ENCODE assay signal across 12 cellular contexts in the genomic region with DNA sequence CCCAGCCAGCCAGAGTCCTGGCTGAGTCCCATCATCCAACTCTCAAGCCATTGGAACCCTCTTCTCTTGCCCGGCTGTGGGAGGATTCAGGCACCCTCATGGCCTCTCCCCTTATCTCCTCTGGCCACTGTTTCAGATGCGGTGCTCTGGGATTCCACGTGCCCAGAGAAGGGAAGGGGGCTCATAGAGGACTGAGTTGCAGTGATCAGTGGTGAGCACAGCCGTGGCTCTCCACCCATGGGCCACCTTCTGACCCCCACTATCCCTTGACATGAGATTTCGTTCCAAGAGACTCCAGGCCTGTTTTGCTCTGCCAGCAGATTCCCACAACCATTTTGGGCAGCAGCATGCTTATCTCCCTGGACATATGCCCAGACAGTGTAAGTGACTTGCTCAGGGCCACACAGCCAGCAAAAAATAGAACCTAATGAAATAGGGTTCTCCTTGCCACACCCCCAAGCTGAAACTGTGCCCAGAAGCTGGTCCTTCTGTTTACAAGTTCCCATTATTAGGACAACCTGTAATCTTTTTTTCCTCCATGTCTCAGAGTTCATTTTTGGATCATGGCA. TPM values are rescaled to one million over a fixed set of nuclear protein-coding genes. Genes with fewer than 3 reads are reported as not detected.
DNase-seq lines count a peak whose midpoint lies in the region; ATAC-seq and TF ChIP-seq lines count a peak whose summit lies in the region.
"Had no signal": no experiment of that assay in that cellular context is flagged by ENCODE, and none has a peak within 500 bp of the region (broad histone marks: within the 10 kb centered on the region; RNA-seq: fewer than 3 reads in every experiment).

No MANE protein-coding gene starts in this region.

- no peak for DNase-seq in AG04450 (ENCODE audit: low read depth, low spot score)
- DNase-seq in amniotic epithelial cell (ENCODE audit: low read depth): peak; percentile 44
- peak; percentile 94 for DNase-seq in posterior vena cava (ENCODE audit: low spot score)
- no peak for DNase-seq in SW480 (ENCODE audit: low spot score)
- DNase-seq in activated CD4-positive, alpha-beta T cell treated with anti-CD3 and anti-CD28 coated beads, Interleukin-2, amount 10 ng/mL, durations not matched to agents 24 days and 14 days: no peak
- DNase-seq in NCI-H1417 (lab: John Stamatoyannopoulos, UW): no peak
- no peak for DNase-seq in activated CD4-positive, alpha-beta T cell treated with anti-CD3 and anti-CD28 coated beads, Interleukin-2, amount 10 ng/mL, durations not matched to agents 7 days and 5 days
- DNase-seq: naive thymus-derived CD4-positive, alpha-beta T cell; NCI-H82 had no signal

- peak in 1 of 2 donors; percentile 7 for TF ChIP-seq POLR2A in gastroesophageal sphincter (IDR thresholded peaks at IDR 0.05)

- no peak for TF ChIP-seq CTCF in AG04450 (IDR thresholded peaks at IDR 0.05; ENCODE audit: low read depth, low read length)
- no peak for TF ChIP-seq CTCF in gastroesophageal sphincter (IDR thresholded peaks at IDR 0.05)

- POLR2A ChIA-PET in AG04450 (lab: Yijun Ruan, JAX): no interaction called here
- POLR2A ChIA-PET in activated CD4-positive, alpha-beta T cell treated with anti-CD3 and anti-CD28 coated beads, Interleukin-2, amount 10 ng/mL, durations not matched to agents 7 days and 5 days (lab: Charles Lee): no interaction called here

- no peak for ATAC-seq in gastroesophageal sphincter
- ATAC-seq: A549; naive thymus-derived CD4-positive, alpha-beta T cell had no signal

- peaks cover 12% of the 10 kb centered on the region for H3K4me1 Mint-ChIP-seq in activated CD4-positive, alpha-beta T cell treated with anti-CD3 and anti-CD28 coated beads, Interleukin-2, amount 10 ng/mL, durations not matched to agents 24 days and 14 days
- H3K4me1 Mint-ChIP-seq in activated CD4-positive, alpha-beta T cell treated with anti-CD3 and anti-CD28 coated beads, Interleukin-2, amount 10 ng/mL, durations not matched to agents 7 days and 5 days: peaks cover 18% of the 10 kb centered on the region

- H3K4me1 ChIP-seq in gastroesophageal sphincter: peaks cover 5 to 84% (median 25%) of the 10 kb centered on the region in 3 donors
- H3K4me1 ChIP-seq: A549 had no signal

- intact Hi-C loops in posterior vena cava (cut with DNase I): no loop called here
- intact Hi-C loops in activated CD4-positive, alpha-beta T cell treated with anti-CD3 and anti-CD28 coated beads, Interleukin-2, amount 10 ng/mL, durations not matched to agents 24 days and 14 days (cut with micrococcal nuclease): no loop called here

- peaks cover 7% of the 10 kb centered on the region for H3K27me3 Mint-ChIP-seq in activated CD4-positive, alpha-beta T cell treated with anti-CD3 and anti-CD28 coated beads, Interleukin-2, amount 10 ng/mL, durations not matched to agents 24 days and 14 days
- peaks cover 20% of the 10 kb centered on the region for H3K27me3 Mint-ChIP-seq in activated CD4-positive, alpha-beta T cell treated with anti-CD3 and anti-CD28 coated beads, Interleukin-2, amount 10 ng/mL, durations not matched to agents 7 days and 5 days
- H3K27me3 Mint-ChIP-seq: IgD-negative memory B cell had no signal

- H3K9me3 ChIP-seq in AG04450 (ENCODE audit: control insufficient read depth, insufficient read depth, low read length) (peaks cover 6% of the 10 kb centered on the region; the same call in 1 of the 2 replicates), gastroesophageal sphincter (no peaks in the 10 kb centered on the region)
- H3K9me3 ChIP-seq: A549 had no signal

- H3K4me3 ChIP-seq in AG04450 (ENCODE audit: low read depth, low read length) (no peak overlapping the region), gastroesophageal sphincter (peak overlapping the region; percentile 66 to 88)
- H3K4me3 ChIP-seq: A549 had no signal

- CTCF ChIA-PET in AG04450 (lab: Charles Lee): no interaction called here
- CTCF ChIA-PET in activated CD4-positive, alpha-beta T cell treated with anti-CD3 and anti-CD28 coated beads, Interleukin-2, amount 10 ng/mL, durations not matched to agents 7 days and 5 days (lab: Charles Lee): no interaction called here

- H3K27me3 ChIP-seq in AG04450 (ENCODE audit: control insufficient read depth, insufficient read depth, low read length): peaks cover 10% of the 10 kb centered on the region
- H3K27me3 ChIP-seq in gastroesophageal sphincter: no peaks in the 10 kb centered on the region

- H3K27ac Mint-ChIP-seq in activated CD4-positive, alpha-beta T cell treated with anti-CD3 and anti-CD28 coated beads, Interleukin-2, amount 10 ng/mL, durations not matched to agents 24 days and 14 days: no peak overlapping the region
- no peak overlapping the region for H3K27ac Mint-ChIP-seq in activated CD4-positive, alpha-beta T cell treated with anti-CD3 and anti-CD28 coated beads, Interleukin-2, amount 10 ng/mL, durations not matched to agents 7 days and 5 days

- H3K36me3 Mint-ChIP-seq in activated CD4-positive, alpha-beta T cell treated with anti-CD3 and anti-CD28 coated beads, Interleukin-2, amount 10 ng/mL, durations not matched to agents 24 days and 14 days (ENCODE audit: low read depth): peaks cover 46% of the 10 kb centered on the region
- H3K36me3 Mint-ChIP-seq in activated CD4-positive, alpha-beta T cell treated with anti-CD3 and anti-CD28 coated beads, Interleukin-2, amount 10 ng/mL, durations not matched to agents 7 days and 5 days (ENCODE audit: low read depth): peaks cover 30% of the 10 kb centered on the region

- H3K9me3 Mint-ChIP-seq in activated CD4-positive, alpha-beta T cell treated with anti-CD3 and anti-CD28 coated beads, Interleukin-2, amount 10 ng/mL, durations not matched to agents 24 days and 14 days: no peaks in the 10 kb centered on the region
- H3K9me3 Mint-ChIP-seq in activated CD4-positive, alpha-beta T cell treated with anti-CD3 and anti-CD28 coated beads, Interleukin-2, amount 10 ng/mL, durations not matched to agents 7 days and 5 days: no peaks in the 10 kb centered on the region
- H3K9me3 Mint-ChIP-seq: IgD-negative memory B cell had no signal

- H3K27ac ChIP-seq in AG04450 (ENCODE audit: low read depth, low read length) (peak overlapping the region; percentile 2), gastroesophageal sphincter (peak overlapping the region; percentile 67 to 91 (median 88))
- H3K27ac ChIP-seq: A549 had no signal

- WGBS in gastroesophageal sphincter (ENCODE audit: low coverage in 1 of 2), 2 donors: 83% methylated on average over 1 of the region's 5 CpGs; no CpG with 5 or more reads in 1 of the 2 donors

- peaks cover 0 to 54% of the 10 kb centered on the region in 2 donors for H3K36me3 ChIP-seq in gastroesophageal sphincter

- no peak overlapping the region for H3K4me3 Mint-ChIP-seq in activated CD4-positive, alpha-beta T cell treated with anti-CD3 and anti-CD28 coated beads, Interleukin-2, amount 10 ng/mL, durations not matched to agents 24 days and 14 days
- H3K4me3 Mint-ChIP-seq in activated CD4-positive, alpha-beta T cell treated with anti-CD3 and anti-CD28 coated beads, Interleukin-2, amount 10 ng/mL, durations not matched to agents 7 days and 5 days: no peak overlapping the region

- no peak for TF ChIP-seq EP300 in gastroesophageal sphincter (IDR thresholded peaks at IDR 0.05)

RNA-seq across cellular contexts. Expression of gene GPX3, which starts 2.7 kb away (rescaled TPM):
- 3.7 TPM in 2 replicates for polyA plus RNA-seq in AG04450 (2011; rRNA removed)
- polyA minus RNA-seq in AG04450 (2011; rRNA and poly(A)+ RNA removed): 1.6 and 2.8 TPM in 2 replicates
- 1,000 to 10,000 TPM in 3 of 4 donors, 100 to 1,000 TPM in 1; 690 to 3,141 (median 1,517) TPM for total RNA-seq in gastroesophageal sphincter
- total RNA-seq in posterior vena cava: 1,000 to 10,000 TPM in 1 of 2 donors, 100 to 1,000 TPM in 1; 993 to 1,026 TPM
- not detected in 2 replicates for total RNA-seq in activated CD4-positive, alpha-beta T cell treated with anti-CD3 and anti-CD28 coated beads, Interleukin-2, amount 10 ng/mL, durations not matched to agents 24 days and 14 days
- not detected for total RNA-seq in activated CD4-positive, alpha-beta T cell treated with anti-CD3 and anti-CD28 coated beads, Interleukin-2, amount 10 ng/mL, durations not matched to agents 7 days and 5 days

RNA-seq across cellular contexts. Expression of gene TNIP1, which starts 57.7 kb away (rescaled TPM):
- polyA plus RNA-seq in AG04450 (2011; rRNA removed): 42.6 and 49.2 TPM in 2 replicates
- polyA minus RNA-seq in AG04450 (2011; rRNA and poly(A)+ RNA removed): 67.8 and 79.9 TPM in 2 replicates
- total RNA-seq in gastroesophageal sphincter: 100 to 1,000 TPM in 2 of 4 donors, 10 to 100 TPM in 2; 74.2 to 142 (median 97.9) TPM
- 10 to 100 TPM; 56.7 to 77.5 TPM for total RNA-seq in posterior vena cava
- total RNA-seq in activated CD4-positive, alpha-beta T cell treated with anti-CD3 and anti-CD28 coated beads, Interleukin-2, amount 10 ng/mL, durations not matched to agents 24 days and 14 days: 345 and 360 TPM in 2 replicates
- total RNA-seq in activated CD4-positive, alpha-beta T cell treated with anti-CD3 and anti-CD28 coated beads, Interleukin-2, amount 10 ng/mL, durations not matched to agents 7 days and 5 days: 100 to 1,000 TPM; 127 TPM

Comparison
In these comparisons a context has a peak if more than half of its experiments do, and no peak if none do; other contexts are left out.
1. DNase-seq: peak in amniotic epithelial cell (single experiment) and posterior vena cava (single experiment); none in AG04450 (single experiment), SW480 (single experiment), activated CD4-positive, alpha-beta T cell treated with anti-CD3 and anti-CD28 coated beads, Interleukin-2, amount 10 ng/mL, durations not matched to agents 24 days and 14 days (single experiment), NCI-H1417 (0 of 3) and activated CD4-positive, alpha-beta T cell treated with anti-CD3 and anti-CD28 coated beads, Interleukin-2, amount 10 ng/mL, durations not matched to agents 7 days and 5 days (single experiment).
2. RNA of gene GPX3, which starts 2.7 kb away (total RNA-seq): 690 to 3,141 TPM in gastroesophageal sphincter and 993 to 1,026 TPM in posterior vena cava; not detected in activated CD4-positive, alpha-beta T cell treated with anti-CD3 and anti-CD28 coated beads, Interleukin-2, amount 10 ng/mL, durations not matched to agents 24 days and 14 days and not detected in activated CD4-positive, alpha-beta T cell treated with anti-CD3 and anti-CD28 coated beads, Interleukin-2, amount 10 ng/mL, durations not matched to agents 7 days and 5 days; every median in the first group is over 100 times any median in the second.